ENCODE assay signal across 8 cellular contexts in the genomic region with DNA sequence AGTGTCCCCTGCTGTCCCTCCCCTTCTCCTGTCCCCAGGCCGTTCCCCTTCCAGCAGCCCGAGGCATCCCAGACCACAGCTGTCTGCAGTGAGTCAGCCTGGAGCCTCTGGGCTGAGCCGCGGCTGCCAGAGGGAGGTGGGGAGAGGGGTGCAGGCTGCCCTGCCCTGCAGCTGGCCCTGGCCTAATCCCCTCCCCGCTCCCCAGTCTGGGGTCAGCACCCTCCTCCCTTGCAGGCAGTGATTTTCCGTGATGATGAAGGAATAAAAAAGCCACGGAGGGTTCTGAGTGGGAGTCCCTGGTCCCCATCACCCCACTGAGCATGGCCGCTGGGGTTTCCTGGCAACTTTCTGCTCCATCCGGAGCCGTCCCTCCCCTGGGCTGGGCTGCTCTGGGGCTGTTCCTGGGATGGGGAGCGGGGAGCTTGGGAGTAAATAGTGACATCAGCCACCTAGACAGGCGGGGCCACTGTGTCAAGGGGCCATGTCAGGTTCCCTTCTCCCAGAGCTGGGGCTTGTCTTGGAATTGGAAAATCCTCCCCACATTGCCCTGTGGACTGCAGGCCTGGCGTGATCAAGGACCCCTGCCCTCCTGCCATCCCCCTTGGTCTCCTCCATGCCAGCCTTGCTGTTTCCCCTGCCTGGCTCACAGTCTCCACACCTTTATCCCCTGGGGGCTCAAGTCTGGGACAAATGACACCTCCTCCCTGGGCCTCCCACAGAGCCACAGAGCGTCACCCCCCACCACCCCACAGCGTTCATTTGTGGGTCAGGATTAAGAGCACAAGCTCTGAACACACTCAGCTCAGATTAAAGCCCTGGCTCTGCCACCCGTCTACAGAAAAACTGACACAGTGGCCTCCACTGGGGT. TPM values are rescaled to one million over a fixed set of nuclear protein-coding genes. Genes with fewer than 3 reads are reported as not detected.
DNase-seq lines count a peak whose midpoint lies in the region; ATAC-seq and TF ChIP-seq lines count a peak whose summit lies in the region.

No MANE protein-coding gene starts in this region.

- no peaks in the 10 kb centered on the region for H3K27me3 ChIP-seq in neural progenitor cell

- H4K20me1 ChIP-seq in neural progenitor cell (ENCODE audit: low read depth): peaks cover 29% of the 10 kb centered on the region

- peaks cover 35% of the 10 kb centered on the region for H3K4me1 Mint-ChIP-seq in neural progenitor cell
- H3K4me1 Mint-ChIP-seq in stimulated activated naive B cell treated with anti-CD40 and anti-IgM and Interleukin-4, amounts not matched to agents 10 μg/mL and 1 μg/mL and 100 μg/mL, for 72 hours: peaks cover 14 to 40% of the 10 kb centered on the region in 2 donors

- H3K4me3 ChIP-seq in fibroblast of mammary gland (ENCODE audit: control insufficient read depth, low read depth, low read length): peak overlapping the region; percentile 4
- H3K4me3 ChIP-seq in neural progenitor cell: no peak overlapping the region

- no peak overlapping the region for H2AFZ ChIP-seq in neural progenitor cell (replicated peaks)

- peaks cover 5% of the 10 kb centered on the region for H3K27me3 Mint-ChIP-seq in neural progenitor cell (ENCODE audit: insufficient read depth, low read depth)
- H3K27me3 Mint-ChIP-seq in stimulated activated naive B cell treated with anti-CD40 and anti-IgM and Interleukin-4, amounts not matched to agents 10 μg/mL and 1 μg/mL and 100 μg/mL, for 72 hours: peaks cover 35 to 45% of the 10 kb centered on the region in 2 donors

- H3K27ac Mint-ChIP-seq in neural progenitor cell: no peak overlapping the region
- H3K27ac Mint-ChIP-seq in stimulated activated naive B cell treated with anti-CD40 and anti-IgM and Interleukin-4, amounts not matched to agents 10 μg/mL and 1 μg/mL and 100 μg/mL, for 72 hours: no peak overlapping the region

- no peaks in the 10 kb centered on the region for H3K9me3 ChIP-seq in neural progenitor cell (ENCODE audit: low read depth)

- peaks cover 76% of the 10 kb centered on the region for H3F3A ChIP-seq in neural progenitor cell (ENCODE audit: low read depth)

- no peak overlapping the region for H3K9ac ChIP-seq in neural progenitor cell

- ATAC-seq in SK-N-SH treated with all-trans-retinoic acid at 6 μM for 48 hours: peak; percentile 77
- no peak for ATAC-seq in stimulated activated naive B cell treated with anti-CD40 and anti-IgM and Interleukin-4, amounts not matched to agents 10 μg/mL and 1 μg/mL and 100 μg/mL, for 72 hours (replicated peaks)

- peak overlapping the region; percentile 71 for H3K4me2 ChIP-seq in neural progenitor cell

- H3K36me3 ChIP-seq in neural progenitor cell: no peaks in the 10 kb centered on the region

- peaks cover 2% of the 10 kb centered on the region for H3K36me3 Mint-ChIP-seq in neural progenitor cell
- peaks cover 3% of the 10 kb centered on the region in 2 donors for H3K36me3 Mint-ChIP-seq in stimulated activated naive B cell treated with anti-CD40 and anti-IgM and Interleukin-4, amounts not matched to agents 10 μg/mL and 1 μg/mL and 100 μg/mL, for 72 hours

- H3K27ac ChIP-seq in neural progenitor cell: no peak overlapping the region

- H3K79me2 ChIP-seq in neural progenitor cell (ENCODE audit: low read depth): no peaks in the 10 kb centered on the region

- DNase-seq in NCI-H1417 (lab: John Stamatoyannopoulos, UW): peak in 2 of 3 experiments; percentile 59 to 65
- no peak for DNase-seq in NCI-H1417 treated with DMSO at 0.1 percent for 48 hours (lab: John Stamatoyannopoulos, UW)
- DNase-seq in fibroblast of mammary gland (ENCODE audit: low read depth): peak; percentile 86
- DNase-seq in neural progenitor cell (ENCODE audit: low spot score): peak; percentile 78
- no peak for DNase-seq in stimulated activated naive B cell treated with anti-CD40 and anti-IgM and Interleukin-4, amounts not matched to agents 10 μg/mL and 1 μg/mL and 100 μg/mL, for 72 hours
- no peak for DNase-seq in germinal center (ENCODE audit: low spot score)
- no peak for DNase-seq in activated CD8-positive, alpha-beta memory T cell treated with anti-CD3 and anti-CD28 coated beads for 24 hours

- H3K4me3 Mint-ChIP-seq in neural progenitor cell: peak overlapping the region; percentile 71
- no peak overlapping the region for H3K4me3 Mint-ChIP-seq in stimulated activated naive B cell treated with anti-CD40 and anti-IgM and Interleukin-4, amounts not matched to agents 10 μg/mL and 1 μg/mL and 100 μg/mL, for 72 hours

- H3K9me3 Mint-ChIP-seq in neural progenitor cell: no peaks in the 10 kb centered on the region
- no peaks in the 10 kb centered on the region for H3K9me3 Mint-ChIP-seq in stimulated activated naive B cell treated with anti-CD40 and anti-IgM and Interleukin-4, amounts not matched to agents 10 μg/mL and 1 μg/mL and 100 μg/mL, for 72 hours

- TF ChIP-seq CTCF in fibroblast of mammary gland (conservative IDR thresholded peaks at IDR 0.05; ENCODE audit: control insufficient read depth, insufficient read depth, low read depth, low read length) (no peak), neural progenitor cell (IDR thresholded peaks at IDR 0.05) (no peak)

- H3K4me1 ChIP-seq in neural progenitor cell: peaks cover 23% of the 10 kb centered on the region

TF ChIP-seq in SK-N-SH treated with all-trans-retinoic acid at 6 μM for 48 hours, 23 proteins besides CTCF, POLR2A, EP300 and RAD21:
- TF ChIP-seq TCF4 (CRISPR knock-in tag; IDR thresholded peaks at IDR 0.05; ENCODE audit: borderline replicate concordance): no peak

RNA-seq across cellular contexts. Expression of gene SPC24, which starts 16.7 kb away (rescaled TPM):
- 56.7 and 57.1 TPM in 2 replicates for total RNA-seq in neural progenitor cell (ENCODE audit: low replicate concordance)

RNA-seq across cellular contexts. Expression of gene LDLR, which starts 49.6 kb away (rescaled TPM):
- total RNA-seq in neural progenitor cell (ENCODE audit: low replicate concordance): 39.3 and 78.0 TPM in 2 replicates

RNA-seq across cellular contexts. Expression of gene KANK2, which starts 58.5 kb away (rescaled TPM):
- 17.5 and 35.4 TPM in 2 replicates for total RNA-seq in neural progenitor cell (ENCODE audit: low replicate concordance)

Comparison
In these comparisons a context has a peak if more than half of its experiments do, and no peak if none do; other contexts are left out.
1. DNase-seq: peak in NCI-H1417 (2 of 3), fibroblast of mammary gland (single experiment) and neural progenitor cell (single experiment); none in NCI-H1417 treated with DMSO at 0.1 percent for 48 hours (single experiment), stimulated activated naive B cell treated with anti-CD40 and anti-IgM and Interleukin-4, amounts not matched to agents 10 μg/mL and 1 μg/mL and 100 μg/mL, for 72 hours (single experiment), germinal center (single experiment) and activated CD8-positive, alpha-beta memory T cell treated with anti-CD3 and anti-CD28 coated beads for 24 hours (single experiment).